25 cellular contexts compared by ENCODE assay signal in genomic region chr19:1234041-1234669, GRCh38. TPM values are rescaled to one million over a fixed set of nuclear protein-coding genes. Genes with fewer than 3 reads are reported as not detected.
"Had no signal": no experiment of that assay in that cellular context is flagged by ENCODE, and none has a peak within 500 bp of the region (broad histone marks: within the 10 kb centered on the region; RNA-seq: fewer than 3 reads in every experiment).

No MANE protein-coding gene starts in this region.

- H3K4me3 ChIP-seq: SJCRH30 had no signal

- ATAC-seq: Panc1, PC-3, Right ventricle myocardium inferior, SK-N-SH treated with all-trans-retinoic acid at 6 μM for 48 hours had no signal

- H3K36me3 Mint-ChIP-seq: IgD-negative memory B cell had no signal

- H3K27ac Mint-ChIP-seq: IgD-negative memory B cell had no signal

- H3K27ac ChIP-seq: HL-60, SJCRH30 had no signal

- FAIRE-seq: HTR-8/SVneo had no signal

- H3K9me3 ChIP-seq: SJCRH30 had no signal

- H3K36me3 ChIP-seq: SJCRH30 had no signal

- DNase-seq: KBM-7, MV-4-11, NCI-H1048, NCI-H1105, NCI-H1417, NCI-H1436 treated with DMSO at 0.1 percent for 48 hours, NCI-H1694, NCI-H187 treated with DMSO at 0.1 percent for 48 hours, NCI-H2081, NCI-H2171, NCI-H226, NCI-H446, NCI-H510A, NCI-H524 treated with DMSO at 0.1 percent for 48 hours, NCI-H69, NCI-H774, PC-3, SHP77 treated with DMSO at 0.1 percent for 48 hours, SJCRH30 had no signal

RNA-seq across cellular contexts. Expression of gene CBARP, which starts 3.6 kb away (rescaled TPM):
- polyA plus RNA-seq: IgD-negative memory B cell had no signal
